Comparison of ENCODE assay signal across 16 cellular contexts in genomic region chr2:23478933-23479683, GRCh38.
A peak's percentile ranks its signal among the peaks of the same experiment; 100 is the strongest.
DNase-seq lines count a peak whose midpoint lies in the region; TF ChIP-seq lines count a peak whose summit lies in the region.
"Had no signal": no experiment of that assay in that cellular context is flagged by ENCODE, and none has a peak within 500 bp of the region (broad histone marks: within the 10 kb centered on the region; RNA-seq: fewer than 3 reads in every experiment).

No MANE protein-coding gene starts in this region.

- peaks cover 0 to 24% (median 17%) of the 10 kb centered on the region in 4 donors for H3K4me1 ChIP-seq in sigmoid colon

- no peak for TF ChIP-seq CTCF in RWPE1 (conservative IDR thresholded peaks at IDR 0.05; ENCODE audit: low read depth)
- no peak for TF ChIP-seq CTCF in sigmoid colon (IDR thresholded peaks at IDR 0.05)

- H3K4me3 ChIP-seq in sigmoid colon, result no peak overlapping the region
- H3K4me3 ChIP-seq: GM23248 had no signal

- in situ Hi-C loops in KBM-7 (cut with MboI; ENCODE audit: low pct_unique_long_range_greater_than_20kb, low sequenced_read_pairs), result no loop called here

- no peak for TF ChIP-seq EP300 in sigmoid colon (IDR thresholded peaks at IDR 0.05)

- POLR2A ChIA-PET in RWPE1 (lab: Yijun Ruan, JAX; ENCODE audit: low non-redundant PET), result no interaction called here

- intact Hi-C loops in sigmoid colon (cut with DNase I), result no loop called here

- no peaks in the 10 kb centered on the region for H3K27me3 ChIP-seq in sigmoid colon

- CTCF ChIA-PET in RWPE1 (lab: Yijun Ruan, JAX), result interaction anchor here (0.6 kb wide), 1 partner anchor 123 kb away, joined by 3 read pairs; no protein-coding TSS in a partner anchor

- WGBS in sigmoid colon, 2 donors, result 74 to 88% methylated on average over 20 of the region's 20 CpGs

- peak; percentile 34 to 67 for DNase-seq in NCI-H524 (lab: John Stamatoyannopoulos, UW)
- no peak for DNase-seq in NCI-H524 treated with DMSO at 0.1 percent for 48 hours (lab: John Stamatoyannopoulos, UW)
- DNase-seq in RWPE1 (ENCODE audit: low spot score), result no peak
- peak; percentile 79 for DNase-seq in mesenteric fat pad (ENCODE audit: low spot score)
- DNase-seq in sigmoid colon, result no peak
- DNase-seq in KBM-7, result no peak
- DNase-seq in activated CD4-positive, alpha-beta T cell treated with anti-CD3 and anti-CD28 coated beads for 1 hour, result no peak
- DNase-seq in activated T-cell treated with anti-CD3 and anti-CD28 coated beads, Interleukin-2, amount 50 U/mL, for 48 hours, result no peak
- DNase-seq: COR-L47, DMS79 treated with DMSO at 0.1 percent for 48 hours, GDM1, GM23248, MV-4-11, NCI-H1417 treated with DMSO at 0.1 percent for 48 hours, NCI-H2081 treated with DMSO at 0.1 percent for 48 hours, SIG-M5 had no signal

- H3K36me3 ChIP-seq in sigmoid colon, result no peaks in the 10 kb centered on the region

- H3K9me3 ChIP-seq in sigmoid colon, result no peaks in the 10 kb centered on the region

- no peak for TF ChIP-seq POLR2A in sigmoid colon (IDR thresholded peaks at IDR 0.05)

- H3K27ac ChIP-seq in RWPE1 (peak overlapping the region; percentile 88; the same call in 1 of the 2 replicates), sigmoid colon (peak overlapping the region in 3 of 4 donors; percentile 74 to 85 (median 81))
- H3K27ac ChIP-seq: GM23248 had no signal

Comparison
In these comparisons a context has a peak if more than half of its experiments do, and no peak if none do; other contexts are left out.
1. DNase-seq: peak in NCI-H524 (2 of 2) and mesenteric fat pad (single experiment); none in NCI-H524 treated with DMSO at 0.1 percent for 48 hours (single experiment), RWPE1 (single experiment), sigmoid colon (single experiment), KBM-7 (single experiment), activated CD4-positive, alpha-beta T cell treated with anti-CD3 and anti-CD28 coated beads for 1 hour (single experiment) and activated T-cell treated with anti-CD3 and anti-CD28 coated beads, Interleukin-2, amount 50 U/mL, for 48 hours (0 of 2).